Comparison of ENCODE assay signal across 17 cellular contexts in the genomic region with DNA sequence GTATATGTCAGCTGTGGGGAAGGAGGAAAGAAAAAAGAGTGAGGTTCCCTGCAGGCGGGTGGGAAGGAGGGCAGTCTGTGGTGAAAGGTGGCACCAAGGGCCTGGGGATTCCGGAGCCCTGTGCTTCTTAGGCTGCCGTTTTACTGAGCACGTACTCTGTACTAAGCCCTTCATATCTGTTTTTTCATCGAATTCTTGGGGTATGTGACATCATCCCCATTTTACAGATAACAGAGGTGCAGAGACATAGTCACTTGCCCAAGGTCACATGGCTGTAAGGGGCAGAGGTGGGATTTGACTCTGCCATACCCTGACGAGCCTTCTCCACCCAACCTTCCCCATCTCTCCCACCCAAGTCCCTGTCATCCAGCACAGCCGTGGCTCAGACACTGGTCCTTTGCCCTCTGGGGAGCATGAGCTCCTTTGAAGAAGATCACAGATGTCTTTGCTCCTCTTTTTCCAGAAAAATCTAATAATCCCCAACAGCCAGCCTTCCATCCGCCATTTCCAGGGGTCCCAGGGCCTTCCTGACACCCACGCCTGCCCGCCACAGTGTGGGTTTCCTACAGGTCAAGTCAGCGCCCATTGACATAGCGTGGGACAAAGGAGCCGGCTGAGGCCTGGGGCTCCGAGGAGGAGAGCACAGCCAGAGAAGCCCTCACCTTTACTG. TPM values are rescaled to one million over a fixed set of nuclear protein-coding genes. Genes with fewer than 3 reads are reported as not detected.
DNase-seq lines count a peak whose midpoint lies in the region; ATAC-seq, FAIRE-seq and TF ChIP-seq lines count a peak whose summit lies in the region.
"Had no signal": no experiment of that assay in that cellular context is flagged by ENCODE, and none has a peak within 500 bp of the region (broad histone marks: within the 10 kb centered on the region; RNA-seq: fewer than 3 reads in every experiment).

No MANE protein-coding gene starts in this region.

- no peak overlapping the region for H3K4me2 ChIP-seq in K562 (ENCODE audit: insufficient read depth, low read length)

- CTCF ChIA-PET in K562 (lab: Yijun Ruan, JAX; ENCODE audit: low intra/inter-chr PET ratio): no interaction called here
- CTCF ChIA-PET in naive thymus-derived CD4-positive, alpha-beta T cell (lab: Charles Lee): no interaction called here

- H3K79me2 ChIP-seq in K562 (ENCODE audit: control insufficient read depth, insufficient read depth, low read length): no peaks in the 10 kb centered on the region

- H3K4me3 Mint-ChIP-seq in naive thymus-derived CD4-positive, alpha-beta T cell: no peak overlapping the region
- H3K4me3 Mint-ChIP-seq: CD14-positive monocyte; CD8-positive, alpha-beta T cell had no signal

- H3K9me3 ChIP-seq in K562 (replicated peaks; ENCODE audit: control insufficient read depth, insufficient read depth, low read depth, low read length) (no peaks in the 10 kb centered on the region), spleen (no peaks in the 10 kb centered on the region)
- H3K9me3 ChIP-seq in naive thymus-derived CD4-positive, alpha-beta T cell (ENCODE audit: control insufficient read depth in 2 of 3, low read length in 3 of 3): no peaks in the 10 kb centered on the region
- H3K9me3 ChIP-seq: Caco-2 had no signal

- in situ Hi-C loops in K562 (cut with MboI): loop anchor here (25.0 kb wide), 1 partner anchor 944 kb away; the partner anchor contains the start of gene GOLGA6D

- H3K4me3 ChIP-seq in H7 (ENCODE audit: insufficient read depth, low read depth, low read length) (no peak overlapping the region), K562 (no peak overlapping the region), spleen (no peak overlapping the region)
- H3K4me3 ChIP-seq in naive thymus-derived CD4-positive, alpha-beta T cell (ENCODE audit: low read length): no peak overlapping the region

- H3K27me3 ChIP-seq in H7 (ENCODE audit: control insufficient read depth, insufficient read depth, low read length) (no peaks in the 10 kb centered on the region), K562 (ENCODE audit: control insufficient read depth in 2 of 2, insufficient read depth in 2 of 2, low read length in 2 of 2) (peaks cover 25 to 73% of the 10 kb centered on the region in 2 experiments), spleen (replicated peaks in 1 of 7) (no peaks in the 10 kb centered on the region)
- H3K27me3 ChIP-seq in naive thymus-derived CD4-positive, alpha-beta T cell (ENCODE audit: control insufficient read depth in 2 of 2, insufficient read depth in 2 of 2, low read length in 2 of 2): no peaks in the 10 kb centered on the region

- intact Hi-C loops in K562 (cut with micrococcal nuclease) (no loop called here), spleen (cut with DNase I; ENCODE audit: low total_unique reads) (no loop called here)
- intact Hi-C loops in naive thymus-derived CD4-positive, alpha-beta T cell (cut with micrococcal nuclease): no loop called here

- WGBS in K562 (ENCODE audit: insufficient coverage, low coverage, missing lambda C conversion rate): under 1% methylated on average over 14 of the region's 14 CpGs
- 89 to 97% (median 92%) methylated on average over 14 of the region's 14 CpGs for WGBS in spleen, 5 donors

- peaks cover 0 to 4% (median 0%) of the 10 kb centered on the region in 5 donors for H3K36me3 Mint-ChIP-seq in naive thymus-derived CD4-positive, alpha-beta T cell
- H3K36me3 Mint-ChIP-seq: CD14-positive monocyte; CD8-positive, alpha-beta T cell had no signal

- BruUV-seq in K562 (replicated peaks; lab: Mats Ljungman, UMichigan): no TSS peak

- ATAC-seq in K562: no peak
- peak; percentile 63 for ATAC-seq in naive thymus-derived CD4-positive, alpha-beta T cell
- ATAC-seq: CD8-positive, alpha-beta T cell; HCT116 had no signal

- no peak overlapping the region for H2AFZ ChIP-seq in K562 (ENCODE audit: low read depth, low read length)

- no peak for TF ChIP-seq RAD21 in K562 (CRISPR knock-in tag; conservative IDR thresholded peaks at IDR 0.05 in 1 of 2, IDR thresholded peaks at IDR 0.05 in 1 of 2)

- H3K27ac Mint-ChIP-seq in naive thymus-derived CD4-positive, alpha-beta T cell: peak overlapping the region in 1 of 9 donors; percentile 15
- H3K27ac Mint-ChIP-seq: CD8-positive, alpha-beta T cell had no signal

- H3K4me1 ChIP-seq in K562 (replicated peaks in 1 of 2; ENCODE audit: control insufficient read depth in 2 of 2, insufficient read depth in 2 of 2, low read length in 2 of 2) (peaks cover 0 to 5% of the 10 kb centered on the region in 2 experiments; a peak in 2 of 5 replicates), spleen (no peaks in the 10 kb centered on the region)
- no peaks in the 10 kb centered on the region for H3K4me1 ChIP-seq in naive thymus-derived CD4-positive, alpha-beta T cell (ENCODE audit: control insufficient read depth in 2 of 2, insufficient read depth in 2 of 2, low read length in 2 of 2)

- H3K27ac ChIP-seq in K562 (ENCODE audit: extremely low read depth, low read depth, low read length) (no peak overlapping the region), spleen (no peak overlapping the region)
- H3K27ac ChIP-seq in naive thymus-derived CD4-positive, alpha-beta T cell (ENCODE audit: low read depth, low read length): no peak overlapping the region
- H3K27ac ChIP-seq: 22Rv1 had no signal

- TF ChIP-seq POLR2A in K562 (conservative IDR thresholded peaks at IDR 0.05) (no peak), spleen (IDR thresholded peaks at IDR 0.05) (no peak)

- no peak for FAIRE-seq in K562 (lab: Jason Lieb, UNC)
- FAIRE-seq: GM19239, H1 had no signal

- DNase-seq in H7 (peak; percentile 9), K562 (ENCODE audit: extremely low read depth in 1 of 4, low spot score in 3 of 4) (no peak), spleen (peak; percentile 51), mesenteric fat pad (ENCODE audit: low spot score) (no peak)
- no peak for DNase-seq in naive thymus-derived CD4-positive, alpha-beta T cell
- DNase-seq in activated T-cell treated with anti-CD3 and anti-CD28 coated beads, Interleukin-2, amount 50 U/mL, for 48 hours: no peak
- DNase-seq in stimulated activated CD4-positive, alpha-beta T cell treated with anti-CD3 and anti-CD28 coated beads, Interleukin-4, amount 100 ng/mL, for 1 hour: no peak
- DNase-seq: Caco-2; CD8-positive, alpha-beta T cell; DND-41; GF-D8 had no signal

- no peak for TF ChIP-seq EP300 in K562 (IDR thresholded peaks at IDR 0.05; ENCODE audit: low read length)

- no peak for TF ChIP-seq CTCF in K562 (IDR thresholded peaks at IDR 0.05 in 2 of 3, conservative IDR thresholded peaks at IDR 0.05 in 1 of 3; ENCODE audit: insufficient read depth in 2 of 3, low read depth in 1 of 3, low read length in 3 of 3)
- TF ChIP-seq CTCF in spleen (IDR thresholded peaks at IDR 0.05 in 8 of 11, conservative IDR thresholded peaks at IDR 0.05 in 3 of 11): no peak

- peaks cover 5% of the 10 kb centered on the region; the same call in 1 of the 2 replicates for H4K20me1 ChIP-seq in K562 (replicated peaks; ENCODE audit: control insufficient read depth, insufficient read depth, low read length)

- no peaks in the 10 kb centered on the region for H3K9me1 ChIP-seq in K562 (ENCODE audit: control insufficient read depth, insufficient read depth, low read length)

- no peaks in the 10 kb centered on the region for H3K9me3 Mint-ChIP-seq in naive thymus-derived CD4-positive, alpha-beta T cell
- H3K9me3 Mint-ChIP-seq: CD14-positive monocyte; CD8-positive, alpha-beta T cell had no signal

- H3K36me3 ChIP-seq in H7 (replicated peaks; ENCODE audit: control insufficient read depth, insufficient read depth, low read length) (no peaks in the 10 kb centered on the region), K562 (ENCODE audit: control insufficient read depth, insufficient read depth, low read length) (no peaks in the 10 kb centered on the region), spleen (no peaks in the 10 kb centered on the region)
- no peaks in the 10 kb centered on the region for H3K36me3 ChIP-seq in naive thymus-derived CD4-positive, alpha-beta T cell (ENCODE audit: control insufficient read depth in 2 of 3, insufficient read depth in 3 of 3, low read length in 3 of 3)

- H3K4me1 Mint-ChIP-seq in naive thymus-derived CD4-positive, alpha-beta T cell: peaks cover 0 to 6% (median 0%) of the 10 kb centered on the region in 7 donors

- peak overlapping the region in 1 of 2 experiments; percentile 65; a peak in 2 of 4 replicates for H3K9ac ChIP-seq in K562 (ENCODE audit: insufficient read depth in 1 of 2, low read depth in 2 of 2, low read length in 2 of 2)

- H3K27me3 Mint-ChIP-seq in naive thymus-derived CD4-positive, alpha-beta T cell: peaks cover 0 to 7% (median 3%) of the 10 kb centered on the region in 5 donors

- POLR2A ChIA-PET in K562 (lab: Yijun Ruan, JAX): interaction anchor here (0.6 to 1.1 kb wide), 3 partner anchors 25 to 79 kb away, joined by 3 to 4 read pairs (median 3); no protein-coding TSS in a partner anchor
- POLR2A ChIA-PET in naive thymus-derived CD4-positive, alpha-beta T cell (lab: Charles Lee): no interaction called here

RNA-seq across cellular contexts. Expression of gene CYP11A1, which starts 24.2 kb away (rescaled TPM):
- 5.2 and 5.6 TPM in 2 replicates for total RNA-seq in H7 (2014; rRNA removed; shearing (Covaris generic))
- 0.21 TPM in 1 of 2 replicates, not detected in the other for total RNA-seq in K562 (2011; cell fraction: chromatin; rRNA removed; ENCODE audit: low replicate concordance)
- total RNA-seq in K562 (2011; cell fraction: nucleolus; rRNA removed): not detected in 2 replicates
- total RNA-seq in K562 (2011; cell fraction: nucleoplasm; rRNA removed): not detected in 2 replicates
- total RNA-seq in K562 (2014; rRNA removed): 0.12 TPM in 1 of 2 replicates, not detected in the other
- total RNA-seq in K562 (2014; rRNA removed; fragmentation: Illumina TruSeq; extraction: Trizol): not detected in 2 replicates
- not detected in 2 replicates for total RNA-seq in K562 (2015; rRNA removed; fragmentation: Illumina TruSeq; extraction: Trizol)
- 0.16 and 0.25 TPM in 2 replicates for total RNA-seq in K562 (2021)
- polyA plus RNA-seq in K562 (2011; rRNA removed): 0.23 and 0.24 TPM in 2 replicates
- 0.07 and 0.37 TPM in 2 replicates for polyA plus RNA-seq in K562 (2011; cell fraction: cytosol; rRNA removed)
- polyA plus RNA-seq in K562 (2011; cell fraction: nucleus; rRNA removed): 0.08 and 0.61 TPM in 2 replicates
- polyA plus RNA-seq in K562 (2012): 0.22 and 1.5 TPM in 2 replicates
- polyA plus RNA-seq in K562 (2014; fragmentation: Illumina TruSeq; extraction: Trizol): 0.06 TPM in 1 of 2 replicates, not detected in the other
- polyA plus RNA-seq in K562 (2014; fragmentation: Nextera tagmentation; extraction: Ambion mirVana): under 1 TPM; 0.06 to 0.10 TPM
- polyA plus RNA-seq in K562 (2014; rRNA removed): not detected in 2 replicates
- polyA minus RNA-seq in K562 (2011; rRNA and poly(A)+ RNA removed): 0.35 TPM in 1 of 2 replicates, not detected in the other
- 0.38 TPM in 1 of 2 replicates, not detected in the other for polyA minus RNA-seq in K562 (2011; cell fraction: cytosol; rRNA and poly(A)+ RNA removed)
- not detected in 2 replicates for polyA minus RNA-seq in K562 (2011; cell fraction: nucleus; rRNA and poly(A)+ RNA removed)
- 1 to 10 TPM in 1 of 5 experiments, under 1 TPM in 1, not detected in 3; 0.58 to 1.0 TPM for total RNA-seq in naive thymus-derived CD4-positive, alpha-beta T cell
- not detected for polyA plus RNA-seq in naive thymus-derived CD4-positive, alpha-beta T cell
- total RNA-seq in spleen: 10 to 100 TPM in 1 of 7 donors, 1 to 10 TPM in 6; 3.2 to 14.3 (median 5.0) TPM
- polyA plus RNA-seq in spleen: 1 to 10 TPM; 1.6 to 3.6 (median 1.7) TPM
- 1.9 TPM for total RNA-seq in mesenteric fat pad
- total RNA-seq: A673; Caco-2; CD8-positive, alpha-beta T cell had no signal
- polyA plus RNA-seq: CD14-positive monocyte had no signal

Comparison
In these comparisons a context has a peak if more than half of its experiments do, and no peak if none do; other contexts are left out.
1. DNase-seq: peak in H7 (single experiment) and spleen (single experiment); none in K562 (0 of 4), naive thymus-derived CD4-positive, alpha-beta T cell (0 of 9), mesenteric fat pad (single experiment), activated T-cell treated with anti-CD3 and anti-CD28 coated beads, Interleukin-2, amount 50 U/mL, for 48 hours (0 of 2) and stimulated activated CD4-positive, alpha-beta T cell treated with anti-CD3 and anti-CD28 coated beads, Interleukin-4, amount 100 ng/mL, for 1 hour (single experiment).